ENCODE assay signal across 8 cellular contexts in the genomic region with DNA sequence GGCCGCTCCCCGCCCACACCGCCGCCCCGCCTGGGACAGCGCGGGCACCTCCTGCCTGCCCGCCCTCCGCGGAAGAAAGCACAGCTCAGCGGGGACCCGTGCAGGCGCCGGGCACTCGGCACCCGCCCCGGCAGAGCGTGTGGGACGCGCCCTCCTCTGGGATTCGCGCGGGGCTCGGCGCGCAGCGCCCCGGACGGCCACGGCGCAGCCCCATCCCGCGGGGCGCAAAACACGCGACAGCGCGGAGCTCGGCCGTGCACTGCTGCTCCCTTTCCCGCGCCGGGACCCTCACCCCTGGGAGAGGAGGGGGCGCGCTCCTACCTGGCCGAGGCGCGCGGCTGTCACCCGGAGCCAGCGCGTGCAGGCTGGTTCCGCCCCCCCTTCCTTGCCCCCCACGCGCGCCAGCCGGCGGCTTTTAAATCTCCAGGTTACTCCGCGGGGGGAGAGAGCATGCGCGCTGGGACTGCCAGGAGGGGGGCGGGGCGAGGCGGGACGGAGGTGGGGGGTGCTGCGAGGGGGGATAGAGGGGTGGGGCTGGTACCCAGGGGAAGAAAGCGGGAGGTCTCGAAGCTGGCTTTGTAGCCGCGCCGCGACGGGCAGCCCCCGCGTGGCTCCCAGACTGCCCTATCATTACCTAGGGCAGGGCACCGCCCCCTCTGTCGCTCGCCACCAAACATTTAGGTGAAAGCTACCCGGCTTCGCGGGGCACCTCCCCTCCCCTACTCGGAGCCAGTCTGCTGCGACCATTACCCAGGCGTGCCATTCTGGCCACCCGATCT. TPM values are rescaled to one million over a fixed set of nuclear protein-coding genes. Genes with fewer than 3 reads are reported as not detected.
A peak's percentile ranks its signal among the peaks of the same experiment; 100 is the strongest.
DNase-seq lines count a peak whose midpoint lies in the region; ATAC-seq and TF ChIP-seq lines count a peak whose summit lies in the region.

A gene with protein sequence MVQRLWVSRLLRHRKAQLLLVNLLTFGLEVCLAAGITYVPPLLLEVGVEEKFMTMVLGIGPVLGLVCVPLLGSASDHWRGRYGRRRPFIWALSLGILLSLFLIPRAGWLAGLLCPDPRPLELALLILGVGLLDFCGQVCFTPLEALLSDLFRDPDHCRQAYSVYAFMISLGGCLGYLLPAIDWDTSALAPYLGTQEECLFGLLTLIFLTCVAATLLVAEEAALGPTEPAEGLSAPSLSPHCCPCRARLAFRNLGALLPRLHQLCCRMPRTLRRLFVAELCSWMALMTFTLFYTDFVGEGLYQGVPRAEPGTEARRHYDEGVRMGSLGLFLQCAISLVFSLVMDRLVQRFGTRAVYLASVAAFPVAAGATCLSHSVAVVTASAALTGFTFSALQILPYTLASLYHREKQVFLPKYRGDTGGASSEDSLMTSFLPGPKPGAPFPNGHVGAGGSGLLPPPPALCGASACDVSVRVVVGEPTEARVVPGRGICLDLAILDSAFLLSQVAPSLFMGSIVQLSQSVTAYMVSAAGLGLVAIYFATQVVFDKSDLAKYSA (minus strand): TSS at position 437 of the 779 bp plus-strand sequence. CDS start 15,853 bp downstream, outside the sequence.

- peak within 1 kb of the TSS; percentile 12 for H2AK5ac ChIP-seq in mesenchymal stem cell (ENCODE audit: low read length, severe bottlenecking)

- H3K27ac ChIP-seq in HUES6 (ENCODE audit: low read depth, low read length), result no peak within 1 kb of the TSS
- H3K27ac ChIP-seq in duodenal mucosa (ENCODE audit: low read depth, low read length), result no peak within 1 kb of the TSS
- H3K27ac ChIP-seq in mesenchymal stem cell (ENCODE audit: low read length, poor library complexity, severe bottlenecking), result peak within 1 kb of the TSS; percentile 72

- peaks cover 24% of the 10 kb centered on the region for H3K79me1 ChIP-seq in mesenchymal stem cell (replicated peaks; ENCODE audit: low read length, poor library complexity, severe bottlenecking)

- peak within 1 kb of the TSS; percentile 65 to 94 for H3K23ac ChIP-seq in mesenchymal stem cell (ENCODE audit: low read length in 2 of 2)

- H3K4me2 ChIP-seq in mesenchymal stem cell (ENCODE audit: low read length, poor library complexity, severe bottlenecking), result peak within 1 kb of the TSS; percentile 73

- H3K9ac ChIP-seq in HUES6 (ENCODE audit: low read length) (peak within 1 kb of the TSS; percentile 60), duodenal mucosa (ENCODE audit: low read depth in 1 of 2, low read length in 2 of 2) (peak within 1 kb of the TSS; percentile 49 to 61), mesenchymal stem cell (ENCODE audit: low read length) (peak within 1 kb of the TSS; percentile 82)

- TF ChIP-seq CTCF in WI38 (IDR thresholded peaks at IDR 0.05; ENCODE audit: low read depth, low read length), result no peak

- H3K18ac ChIP-seq in mesenchymal stem cell (ENCODE audit: low read depth in 1 of 2, low read length in 2 of 2), result peak within 1 kb of the TSS; percentile 95 to 98

- H2AFZ ChIP-seq in mesenchymal stem cell (ENCODE audit: low read depth, low read length), result peak within 1 kb of the TSS; percentile 99

- ATAC-seq in GM18861 (IDR thresholded peaks at IDR 0.05; ENCODE audit: unreplicated experiment), result no peak

- peak within 1 kb of the TSS; percentile 91 for H4K8ac ChIP-seq in mesenchymal stem cell (ENCODE audit: low read length)

- H3K4me1 ChIP-seq in HUES6 (ENCODE audit: control insufficient read depth, insufficient read depth, low read length), result peaks cover 34% of the 10 kb centered on the region
- H3K4me1 ChIP-seq in duodenal mucosa (ENCODE audit: control insufficient read depth in 1 of 2, insufficient read depth in 2 of 2, low read length in 2 of 2), result peaks cover 39 to 45% of the 10 kb centered on the region in 2 donors
- H3K4me1 ChIP-seq in mesenchymal stem cell (ENCODE audit: control insufficient read depth, insufficient read depth, low read depth, low read length), result peaks cover 21% of the 10 kb centered on the region

- peak within 1 kb of the TSS; percentile 89 for H4K91ac ChIP-seq in mesenchymal stem cell (ENCODE audit: low read length)

- H3K4ac ChIP-seq in mesenchymal stem cell (ENCODE audit: low read depth in 1 of 2, low read length in 2 of 2), result peak within 1 kb of the TSS; percentile 51 to 76

- WGBS in mesenchymal stem cell, result under 1% methylated on average over 54 of the region's 86 CpGs

- peak within 1 kb of the TSS; percentile 88 for H3K4me3 ChIP-seq in HUES6 (ENCODE audit: low read depth, low read length)
- peak within 1 kb of the TSS; percentile 72 for H3K4me3 ChIP-seq in WI38 (ENCODE audit: low read depth, low read length)
- H3K4me3 ChIP-seq in duodenal mucosa (ENCODE audit: low read depth in 1 of 2, low read length in 2 of 2), result peak within 1 kb of the TSS; percentile 67 to 80
- peak within 1 kb of the TSS; percentile 79 to 90 for H3K4me3 ChIP-seq in mesenchymal stem cell (ENCODE audit: insufficient read depth in 1 of 2, low read depth in 1 of 2, low read length in 2 of 2)

- peak; percentile 54 for DNase-seq in Daoy (ENCODE audit: low read depth)
- no peak for DNase-seq in mesenchymal stem cell
- peak; percentile 62 for DNase-seq in stimulated activated CD8-positive, alpha-beta memory T cell treated with anti-CD3 and anti-CD28 coated beads, Interleukin-4, amount 100 ng/mL, for 48 hours
- DNase-seq in UCSD-AML1 (lab: John Stamatoyannopoulos, UW; ENCODE audit: unreplicated experiment), result no peak

- H3K36me3 ChIP-seq in HUES6 (ENCODE audit: control insufficient read depth, insufficient read depth, low read length), result no peaks in the 10 kb centered on the region
- no peaks in the 10 kb centered on the region for H3K36me3 ChIP-seq in duodenal mucosa (ENCODE audit: control insufficient read depth in 1 of 2, insufficient read depth in 2 of 2, low read length in 2 of 2)
- no peaks in the 10 kb centered on the region for H3K36me3 ChIP-seq in mesenchymal stem cell (ENCODE audit: control insufficient read depth in 1 of 2, insufficient read depth in 2 of 2, low read depth in 1 of 2, low read length in 2 of 2)

- H3K27me3 ChIP-seq in HUES6 (ENCODE audit: control insufficient read depth, insufficient read depth, low read length) (peaks cover 4% of the 10 kb centered on the region; the same call in 1 of the 2 replicates), duodenal mucosa (ENCODE audit: control insufficient read depth in 1 of 2, insufficient read depth in 2 of 2, low read length in 2 of 2) (no peaks in the 10 kb centered on the region), mesenchymal stem cell (ENCODE audit: control insufficient read depth in 1 of 2, insufficient read depth in 1 of 2, low read length in 2 of 2) (peaks cover 0 to 9% of the 10 kb centered on the region in 2 experiments)

- peak within 1 kb of the TSS; percentile 76 for H2BK15ac ChIP-seq in mesenchymal stem cell (ENCODE audit: low read depth, poor library complexity, severe bottlenecking)

- H3K9me3 ChIP-seq in HUES6 (ENCODE audit: control insufficient read depth, insufficient read depth, low read depth, low read length) (no peaks in the 10 kb centered on the region), duodenal mucosa (ENCODE audit: control insufficient read depth in 1 of 2, low read length in 2 of 2) (no peaks in the 10 kb centered on the region), mesenchymal stem cell (ENCODE audit: control insufficient read depth, low read length) (no peaks in the 10 kb centered on the region)

- peak within 1 kb of the TSS; percentile 71 to 97 for H2BK12ac ChIP-seq in mesenchymal stem cell (ENCODE audit: low read length in 2 of 2)

- peak within 1 kb of the TSS; percentile 22 for H2BK5ac ChIP-seq in mesenchymal stem cell (ENCODE audit: low read depth, low read length, poor library complexity, severe bottlenecking)

- peak within 1 kb of the TSS; percentile 80 for H2BK120ac ChIP-seq in mesenchymal stem cell (ENCODE audit: low read depth, low read length)

- peak within 1 kb of the TSS in 1 of 2 experiments; percentile 84 for H3K14ac ChIP-seq in mesenchymal stem cell (ENCODE audit: low read length in 2 of 2)

RNA-seq across cellular contexts. Expression of the gene that starts here (rescaled TPM):
- total RNA-seq in Daoy (2014; rRNA removed; shearing (Covaris generic)), result 10.5 and 11.8 TPM in 2 replicates
- 4.2 TPM for polyA plus RNA-seq in mesenchymal stem cell (2013, experiment 1 of 2)
- 4.5 TPM for polyA plus RNA-seq in mesenchymal stem cell (2013, experiment 2 of 2)

Comparison
In these comparisons a context has a peak if more than half of its experiments do, and no peak if none do; other contexts are left out.
1. DNase-seq: peak in Daoy (single experiment) and stimulated activated CD8-positive, alpha-beta memory T cell treated with anti-CD3 and anti-CD28 coated beads, Interleukin-4, amount 100 ng/mL, for 48 hours (single experiment); none in mesenchymal stem cell (single experiment) and UCSD-AML1 (single experiment).
2. Peak in every context shown above with its lines, with median percentiles within 50 percentile points of each other: H3K4me3 ChIP-seq and H3K9ac ChIP-seq.